ENCODE assay signal across 10 cellular contexts in genomic region chr11:119337581-119338317, GRCh38. TPM values are rescaled to one million over a fixed set of nuclear protein-coding genes. Genes with fewer than 3 reads are reported as not detected.
DNase-seq lines count a peak whose midpoint lies in the region; ATAC-seq and TF ChIP-seq lines count a peak whose summit lies in the region.
"Had no signal": no experiment of that assay in that cellular context is flagged by ENCODE, and none has a peak within 500 bp of the region (broad histone marks: within the 10 kb centered on the region; RNA-seq: fewer than 3 reads in every experiment).

No MANE protein-coding gene starts in this region.

- CTCF ChIA-PET in AG04450 (lab: Charles Lee): interaction anchor here (0.6 to 6.4 kb wide), 50 partner anchors 9 to 392 kb away, joined by 3 to 161 read pairs (median 5); partner anchors contain the start of genes C2CD2L, CBL, DPAGT1 and HINFP

- TF ChIP-seq CTCF in AG04450 (IDR thresholded peaks at IDR 0.05; ENCODE audit: low read depth, low read length): no peak
- no peak for TF ChIP-seq CTCF in cardiac fibroblast (IDR thresholded peaks at IDR 0.05; ENCODE audit: low read depth, low read length)

- no peak for ATAC-seq in HG03039 (IDR thresholded peaks at IDR 0.05; ENCODE audit: unreplicated experiment)
- ATAC-seq in GM21360 (IDR thresholded peaks at IDR 0.05; ENCODE audit: unreplicated experiment): no peak

- peaks cover 34% of the 10 kb centered on the region for H3K4me1 ChIP-seq in HUES64 (ENCODE audit: insufficient read depth, low read length)
- peaks cover 44% of the 10 kb centered on the region for H3K4me1 ChIP-seq in mesodermal cell (ENCODE audit: control insufficient read depth, insufficient read depth, low read length, poor library complexity, severe bottlenecking)

- POLR2A ChIA-PET in AG04450 (lab: Yijun Ruan, JAX): interaction anchor here (0.6 to 2.8 kb wide), 25 partner anchors 9 to 426 kb away, joined by 3 to 34 read pairs (median 8); partner anchors contain the start of genes CBL, DPAGT1 and MCAM

- H3K4me3 ChIP-seq in AG04450 (ENCODE audit: low read depth, low read length): peak overlapping the region; percentile 48
- peak overlapping the region; percentile 59 for H3K4me3 ChIP-seq in HUES64 (ENCODE audit: low read length)
- H3K4me3 ChIP-seq in cardiac fibroblast (replicated peaks in 1 of 2; ENCODE audit: low read depth in 2 of 2, low read length in 2 of 2): peak overlapping the region in 1 of 2 donors; percentile 7
- H3K4me3 ChIP-seq in mesodermal cell (ENCODE audit: extremely low read depth, insufficient read depth, low read length, poor library complexity, severe bottlenecking): peak overlapping the region; percentile 23

- H3K36me3 ChIP-seq in HUES64 (ENCODE audit: insufficient read depth, low read length) (peaks cover 11% of the 10 kb centered on the region), mesodermal cell (ENCODE audit: control insufficient read depth, insufficient read depth, low read length) (peaks cover 11% of the 10 kb centered on the region)

- DNase-seq in AG04450 (ENCODE audit: low read depth, low spot score): peak; percentile 88
- peak; percentile 21 to 60 for DNase-seq in cardiac fibroblast (ENCODE audit: low read depth in 2 of 2)
- DNase-seq in effector CD4-positive, alpha-beta T cell: no peak
- DNase-seq in RKO (ENCODE audit: low spot score): no peak
- DNase-seq: DMS79 had no signal

- H3K27ac ChIP-seq in AG04450 (ENCODE audit: low read depth, low read length): peak overlapping the region; percentile 88
- H3K27ac ChIP-seq in HUES64 (ENCODE audit: low read depth, low read length): peak overlapping the region; percentile 86
- peak overlapping the region; percentile 97 for H3K27ac ChIP-seq in mesodermal cell (ENCODE audit: low read depth, low read length, severe bottlenecking)

- H3K9me3 ChIP-seq in AG04450 (ENCODE audit: control insufficient read depth, insufficient read depth, low read length) (no peaks in the 10 kb centered on the region; the same call in 1 of the 2 replicates), HUES64 (ENCODE audit: insufficient read depth, low read depth, low read length) (no peaks in the 10 kb centered on the region), mesodermal cell (ENCODE audit: control insufficient read depth, low read length) (no peaks in the 10 kb centered on the region)

- H3K27me3 ChIP-seq in AG04450 (ENCODE audit: control insufficient read depth, insufficient read depth, low read length): peaks cover 3% of the 10 kb centered on the region
- H3K27me3 ChIP-seq in HUES64 (ENCODE audit: insufficient read depth, low read length): peaks cover 40% of the 10 kb centered on the region

- peak overlapping the region; percentile 54 for H3K9ac ChIP-seq in HUES64 (ENCODE audit: low read depth, low read length)

- 26% methylated on average over 8 of the region's 9 CpGs for WGBS in HUES64
- 6 to 34% methylated on average over 3 to 5 of the region's 9 CpGs for WGBS in mesodermal cell (ENCODE audit: insufficient coverage in 2 of 2), 2 experiments

RNA-seq across cellular contexts. Expression of gene C1QTNF5, which starts 2.9 kb away (rescaled TPM):
- 8.3 and 10.9 TPM in 2 replicates for polyA plus RNA-seq in AG04450 (2011; rRNA removed)
- polyA minus RNA-seq in AG04450 (2011; rRNA and poly(A)+ RNA removed): 4.3 and 4.9 TPM in 2 replicates
- 1.1 TPM for polyA plus RNA-seq in HUES64 (2013, experiment 1 of 2)
- 2.3 TPM for polyA plus RNA-seq in HUES64 (2013, experiment 2 of 2)
- 18.2 TPM for polyA plus RNA-seq in mesodermal cell (2013, experiment 1 of 2)
- 16.6 TPM for polyA plus RNA-seq in mesodermal cell (2013, experiment 2 of 2)

RNA-seq across cellular contexts. Expression of gene RNF26, which starts 3.4 kb away (rescaled TPM):
- polyA plus RNA-seq in AG04450 (2011; rRNA removed): 27.1 and 35.3 TPM in 2 replicates
- 38.4 and 59.5 TPM in 2 replicates for polyA minus RNA-seq in AG04450 (2011; rRNA and poly(A)+ RNA removed)
- polyA plus RNA-seq in HUES64 (2013, experiment 1 of 2): 43.1 TPM
- polyA plus RNA-seq in HUES64 (2013, experiment 2 of 2): 56.8 TPM
- polyA plus RNA-seq in mesodermal cell (2013, experiment 1 of 2): 52.6 TPM
- 50.2 TPM for polyA plus RNA-seq in mesodermal cell (2013, experiment 2 of 2)

RNA-seq across cellular contexts. Expression of gene MFRP, which starts 8.8 kb away (rescaled TPM):
- not detected in 2 replicates for polyA plus RNA-seq in AG04450 (2011; rRNA removed)
- polyA minus RNA-seq in AG04450 (2011; rRNA and poly(A)+ RNA removed): not detected in 2 replicates
- polyA plus RNA-seq in HUES64 (2013, experiment 1 of 2): not detected
- not detected for polyA plus RNA-seq in HUES64 (2013, experiment 2 of 2)
- not detected for polyA plus RNA-seq in mesodermal cell (2013, experiment 1 of 2)
- 0.10 TPM for polyA plus RNA-seq in mesodermal cell (2013, experiment 2 of 2)
- polyA plus RNA-seq: mammary epithelial cell had no signal

RNA-seq across cellular contexts. Expression of gene MCAM, which starts 20.8 kb away (rescaled TPM):
- polyA plus RNA-seq in AG04450 (2011; rRNA removed): 41.9 and 53.4 TPM in 2 replicates
- polyA minus RNA-seq in AG04450 (2011; rRNA and poly(A)+ RNA removed): 33.6 and 38.8 TPM in 2 replicates
- polyA plus RNA-seq in HUES64 (2013, experiment 1 of 2): 13.1 TPM
- 12.7 TPM for polyA plus RNA-seq in HUES64 (2013, experiment 2 of 2)
- 143 TPM for polyA plus RNA-seq in mesodermal cell (2013, experiment 1 of 2)
- polyA plus RNA-seq in mesodermal cell (2013, experiment 2 of 2): 121 TPM

RNA-seq across cellular contexts. Expression of gene USP2, which starts 43.7 kb away (rescaled TPM):
- 0.32 and 0.46 TPM in 2 replicates for polyA plus RNA-seq in AG04450 (2011; rRNA removed)
- polyA minus RNA-seq in AG04450 (2011; rRNA and poly(A)+ RNA removed): 0.35 and 1.0 TPM in 2 replicates
- 3.9 TPM for polyA plus RNA-seq in HUES64 (2013, experiment 1 of 2)
- 3.6 TPM for polyA plus RNA-seq in HUES64 (2013, experiment 2 of 2)
- 1.8 TPM for polyA plus RNA-seq in mesodermal cell (2013, experiment 1 of 2)
- 1.9 TPM for polyA plus RNA-seq in mesodermal cell (2013, experiment 2 of 2)

Comparison
In these comparisons a context has a peak if more than half of its experiments do, and no peak if none do; other contexts are left out.
1. DNase-seq: peak in AG04450 (single experiment) and cardiac fibroblast (2 of 2); none in effector CD4-positive, alpha-beta T cell (single experiment) and RKO (single experiment).
2. Peak in every context shown above with its lines, with median percentiles within 50 percentile points of each other: H3K27ac ChIP-seq.